Comparison of ENCODE assay signal across 1 cellular context in genomic region chr1:206672844-206673758, GRCh38.
A peak's percentile ranks its signal among the peaks of the same experiment; 100 is the strongest.
TF ChIP-seq lines count a peak whose summit lies in the region.

No MANE protein-coding gene starts in this region.

TF ChIP-seq in GM12878, 131 proteins besides CTCF, POLR2A, EP300 and RAD21 (continued from another document and continues in another):
- TF ChIP-seq ZBTB11 (CRISPR knock-in tag; IDR thresholded peaks at IDR 0.05) (no peak), EGR1 (IDR thresholded peaks at IDR 0.05; ENCODE audit: borderline replicate concordance in 1 of 2, low read depth in 2 of 2, low read length in 2 of 2) (no peak), ATF2 (IDR thresholded peaks at IDR 0.05; ENCODE audit: low read length) (no peak), ZNF687 (IDR thresholded peaks at IDR 0.05) (no peak), TBL1XR1 (IDR thresholded peaks at IDR 0.05; ENCODE audit: low read depth, low read length) (no peak), KDM1A (IDR thresholded peaks at IDR 0.05; ENCODE audit: borderline replicate concordance) (no peak), NR2C2 (IDR thresholded peaks at IDR 0.05; ENCODE audit: borderline replicate concordance, control insufficient read depth, insufficient read length, low read depth) (no peak), E4F1 (IDR thresholded peaks at IDR 0.05; ENCODE audit: borderline replicate concordance, partially characterized antibody) (no peak), ZZZ3 (IDR thresholded peaks at IDR 0.05; ENCODE audit: control insufficient read depth, insufficient read length, low read depth) (no peak), CHD4 (IDR thresholded peaks at IDR 0.05) (no peak), STAT1 (conservative IDR thresholded peaks at IDR 0.05) (no peak), SRF (IDR thresholded peaks at IDR 0.05; ENCODE audit: low read depth in 2 of 2, low read length in 2 of 2) (no peak), BACH1 (IDR thresholded peaks at IDR 0.05; ENCODE audit: borderline replicate concordance) (no peak), ZBTB40 (IDR thresholded peaks at IDR 0.05; ENCODE audit: borderline replicate concordance) (no peak), RFX5 (IDR thresholded peaks at IDR 0.05; ENCODE audit: low read depth, low read length) (no peak), FOS (IDR thresholded peaks at IDR 0.05; ENCODE audit: borderline replicate concordance, extremely low read depth, insufficient read length) (no peak), RELB (IDR thresholded peaks at IDR 0.05; ENCODE audit: low read depth) (no peak), TARDBP (IDR thresholded peaks at IDR 0.05; ENCODE audit: borderline replicate concordance) (no peak), TAF1 (IDR thresholded peaks at IDR 0.05; ENCODE audit: borderline replicate concordance, low read depth, low read length) (no peak), CEBPB (IDR thresholded peaks at IDR 0.05; ENCODE audit: borderline replicate concordance in 1 of 2, low read depth in 2 of 2, low read length in 2 of 2) (no peak), BMI1 (IDR thresholded peaks at IDR 0.05; ENCODE audit: borderline replicate concordance) (peak; percentile 38; the same call in 1 of the 2 replicates), RBBP5 (conservative IDR thresholded peaks at IDR 0.05) (no peak), CHD2 (IDR thresholded peaks at IDR 0.05; ENCODE audit: borderline replicate concordance, low read depth, low read length) (no peak), NFIC (IDR thresholded peaks at IDR 0.05; ENCODE audit: low read depth, low read length) (peak; percentile 28; the same call in 1 of the 2 replicates), HCFC1 (IDR thresholded peaks at IDR 0.05; ENCODE audit: low read length) (no peak), BRCA1 (IDR thresholded peaks at IDR 0.05; ENCODE audit: low read depth, low read length) (no peak), MAX (IDR thresholded peaks at IDR 0.05; ENCODE audit: low read depth, low read length) (no peak), USF1 (IDR thresholded peaks at IDR 0.05; ENCODE audit: borderline replicate concordance, extremely low read length, insufficient read depth, low read depth, low read length) (no peak), RELA (IDR thresholded peaks at IDR 0.05; ENCODE audit: borderline replicate concordance, partially characterized antibody) (no peak), TCF7 (IDR thresholded peaks at IDR 0.05; ENCODE audit: borderline replicate concordance) (no peak), NKRF (conservative IDR thresholded peaks at IDR 0.05) (no peak), KAT2A (conservative IDR thresholded peaks at IDR 0.05; ENCODE audit: control insufficient read depth, low read depth, low read length) (no peak), SMAD5 (IDR thresholded peaks at IDR 0.05; ENCODE audit: low read depth) (no peak), SMAD1 (IDR thresholded peaks at IDR 0.05; ENCODE audit: low read depth, partially characterized antibody) (no peak), NFXL1 (IDR thresholded peaks at IDR 0.05; ENCODE audit: borderline replicate concordance) (no peak), IRF3 (IDR thresholded peaks at IDR 0.05) (no peak), RAD51 (IDR thresholded peaks at IDR 0.05) (no peak), RCOR1 (conservative IDR thresholded peaks at IDR 0.05; ENCODE audit: low read depth, low read length) (no peak)
